Comparison of ENCODE assay signal across 8 cellular contexts in the genomic region with DNA sequence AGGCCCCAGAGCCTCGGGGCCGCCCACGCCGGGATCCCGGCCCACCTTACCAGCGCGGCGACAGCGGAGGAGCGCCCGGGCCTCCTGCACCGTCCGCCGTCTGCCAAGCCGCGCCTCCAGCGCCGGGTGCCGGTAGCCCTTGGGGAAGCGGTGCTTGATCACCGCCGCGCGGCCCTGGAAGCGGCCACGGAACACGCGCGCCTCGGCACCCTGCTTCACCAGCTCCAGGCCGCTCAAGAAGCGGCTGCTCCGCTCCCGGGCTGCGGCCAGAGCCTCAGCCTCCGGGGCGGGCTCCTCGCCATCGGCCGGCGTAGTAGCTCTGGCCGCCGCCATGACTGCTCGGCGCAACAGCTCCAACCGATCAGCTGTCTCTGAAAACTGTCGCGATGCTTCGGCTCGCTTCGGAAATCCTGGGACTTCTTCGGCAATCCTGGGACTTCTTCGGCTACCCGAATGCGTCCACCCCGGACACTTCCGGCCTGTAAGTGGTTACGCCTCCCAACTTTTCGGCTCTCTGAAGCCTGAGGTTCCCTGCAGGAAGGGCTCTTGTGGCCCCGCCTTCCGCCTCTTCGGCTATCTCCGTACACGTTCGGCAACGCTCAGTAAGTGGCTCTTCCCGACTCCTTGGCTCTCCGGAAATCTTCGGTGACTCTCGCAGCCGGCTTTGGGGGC.
DNase-seq lines count a peak whose midpoint lies in the region; ATAC-seq and TF ChIP-seq lines count a peak whose summit lies in the region.

TSS of gene TP53RK (minus strand) at position 363 of the 672 bp plus-strand sequence. CDS start at position 333, 30 bp downstream.

- H3K27me3 Mint-ChIP-seq in central memory CD8-positive, alpha-beta T cell, result no peaks in the 10 kb centered on the region

- no peaks in the 10 kb centered on the region for H3K9me3 Mint-ChIP-seq in central memory CD8-positive, alpha-beta T cell

- peak within 1 kb of the TSS; percentile 96 for H3K27ac Mint-ChIP-seq in central memory CD8-positive, alpha-beta T cell (ENCODE audit: low read depth)

- H3K4me1 Mint-ChIP-seq in central memory CD8-positive, alpha-beta T cell, result peaks cover 48% of the 10 kb centered on the region

- DNase-seq in AG09319 (ENCODE audit: extremely low read depth, low read depth), result peak; percentile 100
- peak; percentile 61 for DNase-seq in NCI-H345 treated with DMSO at 0.1 percent for 48 hours (lab: John Stamatoyannopoulos, UW; ENCODE audit: unreplicated experiment)
- peak; percentile 86 to 93 (median 88) for DNase-seq in activated CD4-positive, CD25-positive, alpha-beta regulatory T cell (lab: John Stamatoyannopoulos, UW)
- DNase-seq in central memory CD8-positive, alpha-beta T cell (ENCODE audit: low spot score in 2 of 2), result peak; percentile 91 to 94
- peak; percentile 100 for DNase-seq in iris pigment epithelial cell (ENCODE audit: low read depth)
- DNase-seq in stimulated activated CD4-positive, alpha-beta T cell treated with anti-CD3 and anti-CD28 coated beads, Interleukin-12 subunit alpha, Interleukin-12 subunit beta, amount 100 ng/mL, for 4 hours, result peak; percentile 94

- H3K36me3 Mint-ChIP-seq in central memory CD8-positive, alpha-beta T cell (ENCODE audit: insufficient read depth), result peaks cover 19% of the 10 kb centered on the region

- H3K4me3 Mint-ChIP-seq in central memory CD8-positive, alpha-beta T cell, result peak within 1 kb of the TSS; percentile 92

- ATAC-seq in GM19023 (IDR thresholded peaks at IDR 0.05; ENCODE audit: unreplicated experiment) (peak; percentile 95), HG03280 (IDR thresholded peaks at IDR 0.05; ENCODE audit: unreplicated experiment) (peak; percentile 93)
- peak; percentile 94 for ATAC-seq in central memory CD8-positive, alpha-beta T cell (replicated peaks; ENCODE audit: extremely low read depth, poor library complexity, severe bottlenecking)

- TF ChIP-seq CTCF in AG09319 (IDR thresholded peaks at IDR 0.05; ENCODE audit: low read depth, low read length), result no peak; the same call in 1 of the 2 replicates

Comparison
In these comparisons a context has a peak if more than half of its experiments do, and no peak if none do; other contexts are left out.
1. Peak in every context shown above with its lines: DNase-seq and ATAC-seq.